1 cellular context compared by ENCODE assay signal in the genomic region with DNA sequence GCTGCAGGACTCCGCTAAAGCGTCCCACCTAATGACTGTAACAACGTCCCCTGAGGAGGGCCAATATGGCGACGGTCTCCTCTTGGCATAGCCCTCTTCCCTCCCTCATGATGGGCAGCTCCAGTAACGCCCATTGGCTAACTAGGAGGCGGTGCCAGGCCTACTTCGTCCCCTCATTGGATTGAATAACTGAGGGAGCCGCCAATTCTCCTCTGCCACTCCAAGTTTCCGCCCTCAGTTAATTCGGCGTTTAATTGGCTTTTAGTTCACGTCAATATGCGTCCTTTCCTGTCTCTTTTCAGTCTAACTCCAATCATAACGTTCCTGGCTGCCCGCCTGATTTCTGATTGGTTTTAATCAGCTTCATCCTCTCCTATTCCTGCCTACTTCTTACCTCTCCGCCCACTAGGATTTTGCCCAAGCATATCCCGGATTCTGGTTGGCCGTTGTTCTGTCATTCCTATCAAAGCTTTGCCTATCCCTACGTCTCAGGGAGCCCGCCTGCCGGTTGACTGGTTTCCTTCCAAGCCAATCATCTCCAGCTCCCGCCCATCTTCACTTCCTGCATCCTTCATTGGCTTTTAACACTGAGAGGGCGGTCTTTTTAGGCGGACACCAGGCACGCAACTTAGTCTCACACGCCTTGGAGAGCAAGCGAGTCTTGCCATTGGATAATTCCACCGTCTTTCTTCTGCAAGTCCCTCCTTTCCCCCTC.
A peak's percentile ranks its signal among the peaks of the same experiment; 100 is the strongest.
TF ChIP-seq lines count a peak whose summit lies in the region.

No MANE protein-coding gene starts in this region.

TF ChIP-seq in K562, 482 proteins besides CTCF, POLR2A, EP300 and RAD21 (continued from another document and continues in another):
- TF ChIP-seq, protein P1, sequence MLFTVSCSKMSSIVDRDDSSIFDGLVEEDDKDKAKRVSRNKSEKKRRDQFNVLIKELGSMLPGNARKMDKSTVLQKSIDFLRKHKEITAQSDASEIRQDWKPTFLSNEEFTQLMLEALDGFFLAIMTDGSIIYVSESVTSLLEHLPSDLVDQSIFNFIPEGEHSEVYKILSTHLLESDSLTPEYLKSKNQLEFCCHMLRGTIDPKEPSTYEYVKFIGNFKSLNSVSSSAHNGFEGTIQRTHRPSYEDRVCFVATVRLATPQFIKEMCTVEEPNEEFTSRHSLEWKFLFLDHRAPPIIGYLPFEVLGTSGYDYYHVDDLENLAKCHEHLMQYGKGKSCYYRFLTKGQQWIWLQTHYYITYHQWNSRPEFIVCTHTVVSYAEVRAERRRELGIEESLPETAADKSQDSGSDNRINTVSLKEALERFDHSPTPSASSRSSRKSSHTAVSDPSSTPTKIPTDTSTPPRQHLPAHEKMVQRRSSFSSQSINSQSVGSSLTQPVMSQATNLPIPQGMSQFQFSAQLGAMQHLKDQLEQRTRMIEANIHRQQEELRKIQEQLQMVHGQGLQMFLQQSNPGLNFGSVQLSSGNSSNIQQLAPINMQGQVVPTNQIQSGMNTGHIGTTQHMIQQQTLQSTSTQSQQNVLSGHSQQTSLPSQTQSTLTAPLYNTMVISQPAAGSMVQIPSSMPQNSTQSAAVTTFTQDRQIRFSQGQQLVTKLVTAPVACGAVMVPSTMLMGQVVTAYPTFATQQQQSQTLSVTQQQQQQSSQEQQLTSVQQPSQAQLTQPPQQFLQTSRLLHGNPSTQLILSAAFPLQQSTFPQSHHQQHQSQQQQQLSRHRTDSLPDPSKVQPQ (CRISPR knock-in tag; IDR thresholded peaks at IDR 0.05; ENCODE audit: borderline replicate concordance): no peak
- TF ChIP-seq MBD2 (IDR thresholded peaks at IDR 0.05; ENCODE audit: borderline replicate concordance, low read depth) (peak; percentile 100), KAT7 (CRISPR knock-in tag; IDR thresholded peaks at IDR 0.05; ENCODE audit: borderline replicate concordance) (no peak; the same call in 1 of the 2 replicates), GTF2E2 (tag; IDR thresholded peaks at IDR 0.05) (no peak), PURB (CRISPR knock-in tag; IDR thresholded peaks at IDR 0.05; ENCODE audit: low read depth) (no peak), ZNF263 (CRISPR knock-in tag; IDR thresholded peaks at IDR 0.05; ENCODE audit: borderline replicate concordance) (no peak; the same call in 1 of the 2 replicates), FOXJ3 (CRISPR knock-in tag; IDR thresholded peaks at IDR 0.05) (no peak), CREB1 (IDR thresholded peaks at IDR 0.05) (peak; percentile 78), CREB1 (CRISPR knock-in tag; IDR thresholded peaks at IDR 0.05) (peak; percentile 83), NFE2L1 (tag; IDR thresholded peaks at IDR 0.05; ENCODE audit: borderline replicate concordance, low read depth) (no peak), EHMT2 (IDR thresholded peaks at IDR 0.05) (no peak), ZNF583 (CRISPR knock-in tag; IDR thresholded peaks at IDR 0.05) (no peak), SP1 (CRISPR knock-in tag; IDR thresholded peaks at IDR 0.05) (peak; percentile 99), HDAC6 (IDR thresholded peaks at IDR 0.05; ENCODE audit: low read depth, low read length) (no peak), KLF10 (CRISPR knock-in tag; IDR thresholded peaks at IDR 0.05) (no peak), MYNN (IDR thresholded peaks at IDR 0.05) (0 out of 2 replicates have a peak, but pooled peaks have one; percentile 43), MYNN (CRISPR knock-in tag; IDR thresholded peaks at IDR 0.05) (no peak), KLF6 (CRISPR knock-in tag; IDR thresholded peaks at IDR 0.05; ENCODE audit: borderline replicate concordance) (no peak), SMAD4 (CRISPR knock-in tag; conservative IDR thresholded peaks at IDR 0.05) (no peak), SAP30 (IDR thresholded peaks at IDR 0.05; ENCODE audit: borderline replicate concordance, insufficient read depth, low read depth, low read length, poor library complexity, severe bottlenecking) (no peak), MED1 (CRISPR knock-in tag; IDR thresholded peaks at IDR 0.05; ENCODE audit: borderline replicate concordance) (no peak), RFX1 (IDR thresholded peaks at IDR 0.05) (peak; percentile 46; the same call in 1 of the 2 replicates), ZBED1 (IDR thresholded peaks at IDR 0.05) (no peak), KAT2B (IDR thresholded peaks at IDR 0.05; ENCODE audit: low read depth, low read length) (no peak)
- TF ChIP-seq, protein P2, sequence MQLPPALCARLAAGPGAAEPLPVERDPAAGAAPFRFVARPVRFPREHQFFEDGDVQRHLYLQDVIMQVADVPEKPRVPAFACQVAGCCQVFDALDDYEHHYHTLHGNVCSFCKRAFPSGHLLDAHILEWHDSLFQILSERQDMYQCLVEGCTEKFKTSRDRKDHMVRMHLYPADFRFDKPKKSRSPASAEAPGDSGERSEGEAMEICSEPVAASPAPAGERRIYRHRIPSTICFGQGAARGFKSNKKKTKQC (CRISPR knock-in tag; IDR thresholded peaks at IDR 0.05): peak; percentile 80; the same call in 1 of the 2 replicates
- TF ChIP-seq, protein P3, sequence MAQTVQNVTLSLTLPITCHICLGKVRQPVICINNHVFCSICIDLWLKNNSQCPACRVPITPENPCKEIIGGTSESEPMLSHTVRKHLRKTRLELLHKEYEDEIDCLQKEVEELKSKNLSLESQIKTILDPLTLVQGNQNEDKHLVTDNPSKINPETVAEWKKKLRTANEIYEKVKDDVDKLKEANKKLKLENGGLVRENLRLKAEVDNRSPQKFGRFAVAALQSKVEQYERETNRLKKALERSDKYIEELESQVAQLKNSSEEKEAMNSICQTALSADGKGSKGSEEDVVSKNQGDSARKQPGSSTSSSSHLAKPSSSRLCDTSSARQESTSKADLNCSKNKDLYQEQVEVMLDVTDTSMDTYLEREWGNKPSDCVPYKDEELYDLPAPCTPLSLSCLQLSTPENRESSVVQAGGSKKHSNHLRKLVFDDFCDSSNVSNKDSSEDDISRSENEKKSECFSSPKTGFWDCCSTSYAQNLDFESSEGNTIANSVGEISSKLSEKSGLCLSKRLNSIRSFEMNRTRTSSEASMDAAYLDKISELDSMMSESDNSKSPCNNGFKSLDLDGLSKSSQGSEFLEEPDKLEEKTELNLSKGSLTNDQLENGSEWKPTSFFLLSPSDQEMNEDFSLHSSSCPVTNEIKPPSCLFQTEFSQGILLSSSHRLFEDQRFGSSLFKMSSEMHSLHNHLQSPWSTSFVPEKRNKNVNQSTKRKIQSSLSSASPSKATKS (CRISPR knock-in tag; IDR thresholded peaks at IDR 0.05): no peak
- TF ChIP-seq, protein P4, sequence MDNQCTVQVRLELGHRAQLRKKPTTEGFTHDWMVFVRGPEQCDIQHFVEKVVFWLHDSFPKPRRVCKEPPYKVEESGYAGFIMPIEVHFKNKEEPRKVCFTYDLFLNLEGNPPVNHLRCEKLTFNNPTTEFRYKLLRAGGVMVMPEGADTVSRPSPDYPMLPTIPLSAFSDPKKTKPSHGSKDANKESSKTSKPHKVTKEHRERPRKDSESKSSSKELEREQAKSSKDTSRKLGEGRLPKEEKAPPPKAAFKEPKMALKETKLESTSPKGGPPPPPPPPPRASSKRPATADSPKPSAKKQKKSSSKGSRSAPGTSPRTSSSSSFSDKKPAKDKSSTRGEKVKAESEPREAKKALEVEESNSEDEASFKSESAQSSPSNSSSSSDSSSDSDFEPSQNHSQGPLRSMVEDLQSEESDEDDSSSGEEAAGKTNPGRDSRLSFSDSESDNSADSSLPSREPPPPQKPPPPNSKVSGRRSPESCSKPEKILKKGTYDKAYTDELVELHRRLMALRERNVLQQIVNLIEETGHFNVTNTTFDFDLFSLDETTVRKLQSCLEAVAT (IDR thresholded peaks at IDR 0.05): peak in 1 of 2 experiments; percentile 100; a peak in 2 of 4 replicates
- TF ChIP-seq, protein P5, sequence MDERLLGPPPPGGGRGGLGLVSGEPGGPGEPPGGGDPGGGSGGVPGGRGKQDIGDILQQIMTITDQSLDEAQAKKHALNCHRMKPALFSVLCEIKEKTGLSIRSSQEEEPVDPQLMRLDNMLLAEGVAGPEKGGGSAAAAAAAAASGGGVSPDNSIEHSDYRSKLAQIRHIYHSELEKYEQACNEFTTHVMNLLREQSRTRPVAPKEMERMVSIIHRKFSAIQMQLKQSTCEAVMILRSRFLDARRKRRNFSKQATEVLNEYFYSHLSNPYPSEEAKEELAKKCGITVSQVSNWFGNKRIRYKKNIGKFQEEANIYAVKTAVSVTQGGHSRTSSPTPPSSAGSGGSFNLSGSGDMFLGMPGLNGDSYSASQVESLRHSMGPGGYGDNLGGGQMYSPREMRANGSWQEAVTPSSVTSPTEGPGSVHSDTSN (CRISPR knock-in tag; IDR thresholded peaks at IDR 0.05; ENCODE audit: low read depth): peak; percentile 87
- TF ChIP-seq, protein P5 (tag; conservative IDR thresholded peaks at IDR 0.05; ENCODE audit: low read depth): peak; percentile 100
- TF ChIP-seq, protein P6, sequence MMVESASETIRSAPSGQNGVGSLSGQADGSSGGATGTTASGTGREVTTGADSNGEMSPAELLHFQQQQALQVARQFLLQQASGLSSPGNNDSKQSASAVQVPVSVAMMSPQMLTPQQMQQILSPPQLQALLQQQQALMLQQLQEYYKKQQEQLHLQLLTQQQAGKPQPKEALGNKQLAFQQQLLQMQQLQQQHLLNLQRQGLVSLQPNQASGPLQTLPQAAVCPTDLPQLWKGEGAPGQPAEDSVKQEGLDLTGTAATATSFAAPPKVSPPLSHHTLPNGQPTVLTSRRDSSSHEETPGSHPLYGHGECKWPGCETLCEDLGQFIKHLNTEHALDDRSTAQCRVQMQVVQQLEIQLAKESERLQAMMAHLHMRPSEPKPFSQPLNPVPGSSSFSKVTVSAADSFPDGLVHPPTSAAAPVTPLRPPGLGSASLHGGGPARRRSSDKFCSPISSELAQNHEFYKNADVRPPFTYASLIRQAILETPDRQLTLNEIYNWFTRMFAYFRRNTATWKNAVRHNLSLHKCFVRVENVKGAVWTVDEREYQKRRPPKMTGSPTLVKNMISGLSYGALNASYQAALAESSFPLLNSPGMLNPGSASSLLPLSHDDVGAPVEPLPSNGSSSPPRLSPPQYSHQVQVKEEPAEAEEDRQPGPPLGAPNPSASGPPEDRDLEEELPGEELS (CRISPR knock-in tag; IDR thresholded peaks at IDR 0.05; ENCODE audit: borderline replicate concordance): no peak
- TF ChIP-seq, protein P7, sequence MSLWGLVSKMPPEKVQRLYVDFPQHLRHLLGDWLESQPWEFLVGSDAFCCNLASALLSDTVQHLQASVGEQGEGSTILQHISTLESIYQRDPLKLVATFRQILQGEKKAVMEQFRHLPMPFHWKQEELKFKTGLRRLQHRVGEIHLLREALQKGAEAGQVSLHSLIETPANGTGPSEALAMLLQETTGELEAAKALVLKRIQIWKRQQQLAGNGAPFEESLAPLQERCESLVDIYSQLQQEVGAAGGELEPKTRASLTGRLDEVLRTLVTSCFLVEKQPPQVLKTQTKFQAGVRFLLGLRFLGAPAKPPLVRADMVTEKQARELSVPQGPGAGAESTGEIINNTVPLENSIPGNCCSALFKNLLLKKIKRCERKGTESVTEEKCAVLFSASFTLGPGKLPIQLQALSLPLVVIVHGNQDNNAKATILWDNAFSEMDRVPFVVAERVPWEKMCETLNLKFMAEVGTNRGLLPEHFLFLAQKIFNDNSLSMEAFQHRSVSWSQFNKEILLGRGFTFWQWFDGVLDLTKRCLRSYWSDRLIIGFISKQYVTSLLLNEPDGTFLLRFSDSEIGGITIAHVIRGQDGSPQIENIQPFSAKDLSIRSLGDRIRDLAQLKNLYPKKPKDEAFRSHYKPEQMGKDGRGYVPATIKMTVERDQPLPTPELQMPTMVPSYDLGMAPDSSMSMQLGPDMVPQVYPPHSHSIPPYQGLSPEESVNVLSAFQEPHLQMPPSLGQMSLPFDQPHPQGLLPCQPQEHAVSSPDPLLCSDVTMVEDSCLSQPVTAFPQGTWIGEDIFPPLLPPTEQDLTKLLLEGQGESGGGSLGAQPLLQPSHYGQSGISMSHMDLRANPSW (CRISPR knock-in tag; IDR thresholded peaks at IDR 0.05): no peak
- TF ChIP-seq, protein P8, sequence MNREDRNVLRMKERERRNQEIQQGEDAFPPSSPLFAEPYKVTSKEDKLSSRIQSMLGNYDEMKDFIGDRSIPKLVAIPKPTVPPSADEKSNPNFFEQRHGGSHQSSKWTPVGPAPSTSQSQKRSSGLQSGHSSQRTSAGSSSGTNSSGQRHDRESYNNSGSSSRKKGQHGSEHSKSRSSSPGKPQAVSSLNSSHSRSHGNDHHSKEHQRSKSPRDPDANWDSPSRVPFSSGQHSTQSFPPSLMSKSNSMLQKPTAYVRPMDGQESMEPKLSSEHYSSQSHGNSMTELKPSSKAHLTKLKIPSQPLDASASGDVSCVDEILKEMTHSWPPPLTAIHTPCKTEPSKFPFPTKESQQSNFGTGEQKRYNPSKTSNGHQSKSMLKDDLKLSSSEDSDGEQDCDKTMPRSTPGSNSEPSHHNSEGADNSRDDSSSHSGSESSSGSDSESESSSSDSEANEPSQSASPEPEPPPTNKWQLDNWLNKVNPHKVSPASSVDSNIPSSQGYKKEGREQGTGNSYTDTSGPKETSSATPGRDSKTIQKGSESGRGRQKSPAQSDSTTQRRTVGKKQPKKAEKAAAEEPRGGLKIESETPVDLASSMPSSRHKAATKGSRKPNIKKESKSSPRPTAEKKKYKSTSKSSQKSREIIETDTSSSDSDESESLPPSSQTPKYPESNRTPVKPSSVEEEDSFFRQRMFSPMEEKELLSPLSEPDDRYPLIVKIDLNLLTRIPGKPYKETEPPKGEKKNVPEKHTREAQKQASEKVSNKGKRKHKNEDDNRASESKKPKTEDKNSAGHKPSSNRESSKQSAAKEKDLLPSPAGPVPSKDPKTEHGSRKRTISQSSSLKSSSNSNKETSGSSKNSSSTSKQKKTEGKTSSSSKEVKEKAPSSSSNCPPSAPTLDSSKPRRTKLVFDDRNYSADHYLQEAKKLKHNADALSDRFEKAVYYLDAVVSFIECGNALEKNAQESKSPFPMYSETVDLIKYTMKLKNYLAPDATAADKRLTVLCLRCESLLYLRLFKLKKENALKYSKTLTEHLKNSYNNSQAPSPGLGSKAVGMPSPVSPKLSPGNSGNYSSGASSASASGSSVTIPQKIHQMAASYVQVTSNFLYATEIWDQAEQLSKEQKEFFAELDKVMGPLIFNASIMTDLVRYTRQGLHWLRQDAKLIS (CRISPR knock-in tag; IDR thresholded peaks at IDR 0.05): no peak
- TF ChIP-seq, protein P9, sequence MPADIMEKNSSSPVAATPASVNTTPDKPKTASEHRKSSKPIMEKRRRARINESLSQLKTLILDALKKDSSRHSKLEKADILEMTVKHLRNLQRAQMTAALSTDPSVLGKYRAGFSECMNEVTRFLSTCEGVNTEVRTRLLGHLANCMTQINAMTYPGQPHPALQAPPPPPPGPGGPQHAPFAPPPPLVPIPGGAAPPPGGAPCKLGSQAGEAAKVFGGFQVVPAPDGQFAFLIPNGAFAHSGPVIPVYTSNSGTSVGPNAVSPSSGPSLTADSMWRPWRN (IDR thresholded peaks at IDR 0.05; ENCODE audit: low read depth): 0 out of 2 replicates have a peak, but pooled peaks have one; percentile 40
- TF ChIP-seq, protein P10, sequence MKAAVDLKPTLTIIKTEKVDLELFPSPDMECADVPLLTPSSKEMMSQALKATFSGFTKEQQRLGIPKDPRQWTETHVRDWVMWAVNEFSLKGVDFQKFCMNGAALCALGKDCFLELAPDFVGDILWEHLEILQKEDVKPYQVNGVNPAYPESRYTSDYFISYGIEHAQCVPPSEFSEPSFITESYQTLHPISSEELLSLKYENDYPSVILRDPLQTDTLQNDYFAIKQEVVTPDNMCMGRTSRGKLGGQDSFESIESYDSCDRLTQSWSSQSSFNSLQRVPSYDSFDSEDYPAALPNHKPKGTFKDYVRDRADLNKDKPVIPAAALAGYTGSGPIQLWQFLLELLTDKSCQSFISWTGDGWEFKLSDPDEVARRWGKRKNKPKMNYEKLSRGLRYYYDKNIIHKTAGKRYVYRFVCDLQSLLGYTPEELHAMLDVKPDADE (conservative IDR thresholded peaks at IDR 0.05; ENCODE audit: control insufficient read depth, low read depth, low read length): no peak
